9 cellular contexts compared by ENCODE assay signal in the genomic region with DNA sequence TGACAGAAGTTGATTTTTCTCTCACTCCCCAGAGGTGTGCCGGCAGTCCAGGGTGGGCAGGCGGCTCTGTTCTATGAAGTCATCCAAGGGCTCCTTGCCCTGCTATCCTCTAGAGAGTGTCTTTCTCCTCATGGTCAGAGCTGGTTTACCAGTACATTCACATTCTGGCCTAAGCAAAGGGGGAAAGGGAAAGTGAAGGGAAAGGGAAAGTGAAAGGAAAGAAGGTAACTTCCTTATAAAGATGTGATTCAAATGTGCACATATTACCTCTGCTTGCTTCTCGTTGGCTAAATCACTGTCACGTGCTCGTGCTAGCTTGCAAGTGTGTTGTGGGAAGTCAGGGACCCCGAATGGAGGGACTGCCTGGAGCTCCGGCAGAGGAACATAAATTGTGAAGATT. TPM values are rescaled to one million over a fixed set of nuclear protein-coding genes. Genes with fewer than 3 reads are reported as not detected.
DNase-seq lines count a peak whose midpoint lies in the region; ATAC-seq and TF ChIP-seq lines count a peak whose summit lies in the region.
"Had no signal": no experiment of that assay in that cellular context is flagged by ENCODE, and none has a peak within 500 bp of the region (broad histone marks: within the 10 kb centered on the region; RNA-seq: fewer than 3 reads in every experiment).

No MANE protein-coding gene starts in this region.

- H3K27me3 Mint-ChIP-seq in activated T-helper 2 cell treated with anti-CD3 and anti-CD28 coated beads, Interferon-gamma antibody, Interleukin-2, Interleukin-4, amounts not matched to agents 10 μg/mL and 5 μg/mL and 100 μg/mL, durations not matched to agents 14 hours and 24 hours and 36 hours (ENCODE audit: low read depth), result peaks cover 4% of the 10 kb centered on the region

- H3K9me3 Mint-ChIP-seq in activated T-helper 2 cell treated with anti-CD3 and anti-CD28 coated beads, Interferon-gamma antibody, Interleukin-2, Interleukin-4, amounts not matched to agents 10 μg/mL and 5 μg/mL and 100 μg/mL, durations not matched to agents 14 hours and 24 hours and 36 hours, result no peaks in the 10 kb centered on the region

- no peak for TF ChIP-seq POLR2A in GM18505 (IDR thresholded peaks at IDR 0.05; ENCODE audit: borderline replicate concordance, extremely low read depth, insufficient read depth, insufficient read length)

- no TSS peak for BruUV-seq in A673 (replicated peaks; lab: Mats Ljungman, UMichigan)

- peaks cover 12% of the 10 kb centered on the region for H3K36me3 Mint-ChIP-seq in activated T-helper 2 cell treated with anti-CD3 and anti-CD28 coated beads, Interferon-gamma antibody, Interleukin-2, Interleukin-4, amounts not matched to agents 10 μg/mL and 5 μg/mL and 100 μg/mL, durations not matched to agents 14 hours and 24 hours and 36 hours (ENCODE audit: low read depth)

- H3K27me3 ChIP-seq in mucosa of rectum (ENCODE audit: control insufficient read depth in 2 of 2, insufficient read depth in 2 of 2, low read length in 2 of 2) (no peaks in the 10 kb centered on the region), A673 (replicated peaks; ENCODE audit: insufficient read depth, low read depth, low read length, poor library complexity) (no peaks in the 10 kb centered on the region)

- H3K9me3 ChIP-seq in mucosa of rectum (ENCODE audit: control insufficient read depth in 2 of 2, low read length in 2 of 2) (no peaks in the 10 kb centered on the region), A673 (ENCODE audit: low read depth, low read length, poor library complexity, severe bottlenecking) (no peaks in the 10 kb centered on the region)

- no peaks in the 10 kb centered on the region for H3K36me3 ChIP-seq in mucosa of rectum (ENCODE audit: control insufficient read depth in 2 of 2, insufficient read depth in 2 of 2, low read length in 2 of 2)
- H3K36me3 ChIP-seq in A673 (ENCODE audit: insufficient read depth, low read length, poor library complexity, severe bottlenecking), result no peaks in the 10 kb centered on the region

- peaks cover 36% of the 10 kb centered on the region for H3K4me1 Mint-ChIP-seq in activated T-helper 2 cell treated with anti-CD3 and anti-CD28 coated beads, Interferon-gamma antibody, Interleukin-2, Interleukin-4, amounts not matched to agents 10 μg/mL and 5 μg/mL and 100 μg/mL, durations not matched to agents 14 hours and 24 hours and 36 hours (ENCODE audit: low read depth)

- H3K9ac ChIP-seq in mucosa of rectum (ENCODE audit: low read depth in 1 of 2, low read length in 2 of 2), result no peak overlapping the region

- TF ChIP-seq CTCF in A673 (conservative IDR thresholded peaks at IDR 0.05; ENCODE audit: low read depth, low read length), result no peak

- in situ Hi-C loops in G401 (cut with HindIII; ENCODE audit: low sequenced_read_pairs), result no loop called here

- POLR2A ChIA-PET in A673 (lab: Charles Lee; ENCODE audit: low non-redundant PET), result no interaction called here

- no peak overlapping the region for H3K27ac ChIP-seq in mucosa of rectum (ENCODE audit: low read depth in 2 of 2, low read length in 2 of 2)
- H3K27ac ChIP-seq in A673 (ENCODE audit: low read depth, low read length, poor library complexity, severe bottlenecking), result no peak overlapping the region

- ATAC-seq in GM18505 (IDR thresholded peaks at IDR 0.05; ENCODE audit: unreplicated experiment), result peak; percentile 53
- ATAC-seq in HG03039 (IDR thresholded peaks at IDR 0.05; ENCODE audit: unreplicated experiment), result no peak
- ATAC-seq: HCT116 had no signal

- H3K4me3 ChIP-seq in mucosa of rectum (ENCODE audit: low read length in 2 of 2), result peak overlapping the region; percentile 24 to 34
- H3K4me3 ChIP-seq in A673 (ENCODE audit: low read depth, low read length, poor library complexity, severe bottlenecking), result no peak overlapping the region

- CTCF ChIA-PET in A673 (lab: Charles Lee), result no interaction called here

- peaks cover 2 to 18% of the 10 kb centered on the region in 2 donors for H3K4me1 ChIP-seq in mucosa of rectum (ENCODE audit: control insufficient read depth in 2 of 2, insufficient read depth in 2 of 2, low read length in 2 of 2)
- no peaks in the 10 kb centered on the region for H3K4me1 ChIP-seq in A673 (ENCODE audit: insufficient read depth, low read length, poor library complexity, severe bottlenecking)

- intact Hi-C loops in activated T-helper 2 cell treated with anti-CD3 and anti-CD28 coated beads, Interferon-gamma antibody, Interleukin-2, Interleukin-4, amounts not matched to agents 10 μg/mL and 5 μg/mL and 100 μg/mL, durations not matched to agents 14 hours and 24 hours and 36 hours (cut with micrococcal nuclease), result loop anchor here (10.0 kb wide), 2 partner anchors 916 to 1976 kb away; no protein-coding TSS in a partner anchor
- intact Hi-C loops in A673 (cut with micrococcal nuclease; ENCODE audit: unreplicated experiment), result no loop called here

- peak overlapping the region; percentile 61 for H3K27ac Mint-ChIP-seq in activated T-helper 2 cell treated with anti-CD3 and anti-CD28 coated beads, Interferon-gamma antibody, Interleukin-2, Interleukin-4, amounts not matched to agents 10 μg/mL and 5 μg/mL and 100 μg/mL, durations not matched to agents 14 hours and 24 hours and 36 hours

- DNase-seq in LHCN-M2 (ENCODE audit: low read depth) (peak; percentile 37), NCI-H2107 (lab: John Stamatoyannopoulos, UW) (no peak), A673 (ENCODE audit: low spot score) (no peak), G401 (ENCODE audit: low spot score) (no peak)
- DNase-seq in activated T-helper 2 cell treated with anti-CD3 and anti-CD28 coated beads, Interferon-gamma antibody, Interleukin-2, Interleukin-4, amounts not matched to agents 10 μg/mL and 5 μg/mL and 100 μg/mL, durations not matched to agents 14 hours and 24 hours and 36 hours (ENCODE audit: low spot score), result peak; percentile 27

- peak overlapping the region; percentile 60 for H3K4me3 Mint-ChIP-seq in activated T-helper 2 cell treated with anti-CD3 and anti-CD28 coated beads, Interferon-gamma antibody, Interleukin-2, Interleukin-4, amounts not matched to agents 10 μg/mL and 5 μg/mL and 100 μg/mL, durations not matched to agents 14 hours and 24 hours and 36 hours (ENCODE audit: low read depth)

RNA-seq across cellular contexts. Expression of a gene that starts 2.9 kb away (rescaled TPM):
- total RNA-seq in LHCN-M2 (2014; rRNA removed) (44.1 and 46.7 TPM in 2 replicates), A673 (2021) (42.8 and 51.6 TPM in 2 replicates)
- 44.0 TPM for polyA plus RNA-seq in LHCN-M2 (2012)
- total RNA-seq in activated T-helper 2 cell treated with anti-CD3 and anti-CD28 coated beads, Interferon-gamma antibody, Interleukin-2, Interleukin-4, amounts not matched to agents 10 μg/mL and 5 μg/mL and 100 μg/mL, durations not matched to agents 14 hours and 24 hours and 36 hours, result 62.7 and 63.5 TPM in 2 replicates
- not detected in 2 replicates for total RNA-seq in G401 (2014; rRNA removed; shearing (Covaris generic))

RNA-seq across cellular contexts. Expression of a gene that starts 26.9 kb away (rescaled TPM):
- total RNA-seq in LHCN-M2 (2014; rRNA removed), result 23.5 and 23.8 TPM in 2 replicates
- 4.3 TPM for polyA plus RNA-seq in LHCN-M2 (2012)
- 38.3 and 39.2 TPM in 2 replicates for total RNA-seq in activated T-helper 2 cell treated with anti-CD3 and anti-CD28 coated beads, Interferon-gamma antibody, Interleukin-2, Interleukin-4, amounts not matched to agents 10 μg/mL and 5 μg/mL and 100 μg/mL, durations not matched to agents 14 hours and 24 hours and 36 hours
- 26.4 and 26.7 TPM in 2 replicates for total RNA-seq in A673 (2021)
- 30.9 and 53.6 TPM in 2 replicates for total RNA-seq in G401 (2014; rRNA removed; shearing (Covaris generic))

Comparison
In these comparisons a context has a peak if more than half of its experiments do, and no peak if none do; other contexts are left out.
1. DNase-seq: peak in LHCN-M2 (single experiment) and activated T-helper 2 cell treated with anti-CD3 and anti-CD28 coated beads, Interferon-gamma antibody, Interleukin-2, Interleukin-4, amounts not matched to agents 10 μg/mL and 5 μg/mL and 100 μg/mL, durations not matched to agents 14 hours and 24 hours and 36 hours (single experiment); none in NCI-H2107 (single experiment), A673 (single experiment) and G401 (single experiment).
2. RNA of a gene that starts 2.9 kb away (total RNA-seq): 62.7 to 63.5 TPM in activated T-helper 2 cell treated with anti-CD3 and anti-CD28 coated beads, Interferon-gamma antibody, Interleukin-2, Interleukin-4, amounts not matched to agents 10 μg/mL and 5 μg/mL and 100 μg/mL, durations not matched to agents 14 hours and 24 hours and 36 hours, 42.8 to 51.6 TPM in A673 and 44.1 to 46.7 TPM in LHCN-M2; not detected in G401; every median in the first group is over 10 times any median in the second.